In the genomic region with DNA sequence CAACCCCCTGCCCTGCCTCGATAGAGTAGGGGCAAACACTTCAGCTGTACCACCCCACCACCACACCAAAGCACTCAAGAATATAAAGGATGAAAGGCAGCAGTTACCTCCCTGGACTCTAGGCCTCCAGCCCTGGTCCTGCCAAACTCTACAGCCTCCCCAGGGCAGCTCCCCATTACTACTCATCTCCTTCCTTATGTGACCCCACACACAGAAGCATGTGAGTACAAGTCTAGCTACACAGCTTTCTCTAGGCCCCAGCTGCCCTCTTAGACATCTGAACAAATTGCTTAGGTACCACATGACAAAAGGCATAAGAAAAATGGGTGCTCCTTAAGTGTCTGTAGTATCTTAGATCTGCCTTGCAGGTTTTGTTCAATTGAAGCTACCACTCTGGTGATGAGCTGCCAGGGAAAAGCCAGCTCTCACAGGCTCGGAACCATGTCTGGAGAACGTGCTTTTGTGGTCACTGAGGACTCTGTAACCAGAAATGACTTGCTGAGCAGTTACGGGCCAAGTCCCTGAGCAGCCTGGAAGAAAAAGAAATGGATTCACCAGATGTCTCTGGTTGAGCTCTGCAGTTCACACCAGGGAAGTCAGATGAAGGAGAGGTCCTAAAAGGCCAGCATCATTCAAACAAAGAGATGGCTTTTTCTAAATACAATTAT, we compare ENCODE assay signal across 8 cellular contexts. TPM values are rescaled to one million over a fixed set of nuclear protein-coding genes. Genes with fewer than 3 reads are reported as not detected.
DNase-seq lines count a peak whose midpoint lies in the region; ATAC-seq, FAIRE-seq and TF ChIP-seq lines count a peak whose summit lies in the region.

No MANE protein-coding gene starts in this region.

- H3K18ac ChIP-seq in neuronal stem cell (ENCODE audit: low read length): no peak overlapping the region

- no peaks in the 10 kb centered on the region for H3K79me1 ChIP-seq in neuronal stem cell (ENCODE audit: low read depth, low read length)

- H3K4me3 Mint-ChIP-seq in T-helper 17 cell: no peak overlapping the region

- H3K9me3 ChIP-seq in BLaER1 (no peaks in the 10 kb centered on the region), T-helper 17 cell (ENCODE audit: control insufficient read depth, low read length, poor library complexity, severe bottlenecking) (no peaks in the 10 kb centered on the region), fibroblast of lung (ENCODE audit: control insufficient read depth, insufficient read depth, low read depth, low read length) (no peaks in the 10 kb centered on the region), neuronal stem cell (replicated peaks in 1 of 2; ENCODE audit: control insufficient read depth in 2 of 2, insufficient read depth in 1 of 2, low read depth in 1 of 2, low read length in 2 of 2) (no peaks in the 10 kb centered on the region)

- no peak for TF ChIP-seq CTCF in fibroblast of lung (conservative IDR thresholded peaks at IDR 0.05 in 1 of 2, IDR thresholded peaks at IDR 0.05 in 1 of 2; ENCODE audit: low read depth in 1 of 2, low read length in 2 of 2)

- peaks cover 65% of the 10 kb centered on the region for H3K4me1 Mint-ChIP-seq in T-helper 17 cell

- peak overlapping the region; percentile 6 for H2BK15ac ChIP-seq in neuronal stem cell (ENCODE audit: low read length)

- H4K20me1 ChIP-seq in BLaER1 (no peaks in the 10 kb centered on the region), fibroblast of lung (ENCODE audit: control insufficient read depth, extremely low read depth, insufficient read depth, low read length) (no peaks in the 10 kb centered on the region)

- H2AFZ ChIP-seq in fibroblast of lung (ENCODE audit: low read length) (peak overlapping the region; percentile 24), neuronal stem cell (ENCODE audit: low read length) (peak overlapping the region; percentile 79)

- H4K91ac ChIP-seq in neuronal stem cell (ENCODE audit: low read depth, low read length, poor library complexity): no peak overlapping the region

- no peak overlapping the region for H3K14ac ChIP-seq in neuronal stem cell (ENCODE audit: low read length)

- ATAC-seq in T-helper 17 cell (no peak), GM18498 (IDR thresholded peaks at IDR 0.05; ENCODE audit: unreplicated experiment) (no peak), GM21529 (IDR thresholded peaks at IDR 0.05; ENCODE audit: unreplicated experiment) (no peak)

- WGBS in neuronal stem cell (ENCODE audit: extremely low coverage in 2 of 2, insufficient read length in 2 of 2, insufficient replicate concordance in 1 of 2), 2 donors: no CpG with 5 or more reads among the region's 4 CpGs

- H3K4ac ChIP-seq in neuronal stem cell (ENCODE audit: low read length): no peak overlapping the region

- TF ChIP-seq POLR2A in GM12892 (IDR thresholded peaks at IDR 0.05; ENCODE audit: low read depth, low read length): no peak

- H4K8ac ChIP-seq in neuronal stem cell (ENCODE audit: low read depth, low read length): no peak overlapping the region

- H2BK5ac ChIP-seq in neuronal stem cell (ENCODE audit: low read length): no peak overlapping the region

- H3K36me3 ChIP-seq in BLaER1: no peaks in the 10 kb centered on the region
- no peaks in the 10 kb centered on the region for H3K36me3 ChIP-seq in fibroblast of lung (ENCODE audit: control insufficient read depth, insufficient read depth, low read length)
- H3K36me3 ChIP-seq in neuronal stem cell (replicated peaks in 1 of 2; ENCODE audit: control insufficient read depth in 2 of 2, insufficient read depth in 2 of 2, low read length in 2 of 2): no peaks in the 10 kb centered on the region

- H2BK120ac ChIP-seq in neuronal stem cell (ENCODE audit: low read depth, low read length): no peak overlapping the region

- DNase-seq in T-helper 17 cell (no peak), fibroblast of lung (ENCODE audit: low read depth in 2 of 2) (peak; percentile 40 to 69), neuronal stem cell (ENCODE audit: low spot score) (no peak), GM12892 (ENCODE audit: insufficient read length) (no peak)
- DNase-seq in effector CD8-positive, alpha-beta T cell (lab: John Stamatoyannopoulos, UW): no peak

- H3K27ac ChIP-seq in BLaER1 (peak overlapping the region; percentile 88), fibroblast of lung (ENCODE audit: insufficient read depth, low read length) (peak overlapping the region; percentile 79), neuronal stem cell (replicated peaks; ENCODE audit: low read length) (no peak overlapping the region)

- H3K27me3 ChIP-seq in BLaER1 (no peaks in the 10 kb centered on the region), fibroblast of lung (ENCODE audit: control insufficient read depth, insufficient read depth, low read length) (no peaks in the 10 kb centered on the region), neuronal stem cell (ENCODE audit: control insufficient read depth in 3 of 3, insufficient read depth in 3 of 3, low read depth in 1 of 3, low read length in 3 of 3) (no peaks in the 10 kb centered on the region)

- peak overlapping the region; percentile 98 for H3K27ac Mint-ChIP-seq in T-helper 17 cell

- no peaks in the 10 kb centered on the region for H3K36me3 Mint-ChIP-seq in T-helper 17 cell (ENCODE audit: low read depth)

- H3K9ac ChIP-seq in BLaER1: peak overlapping the region; percentile 11; the same call in 1 of the 2 replicates
- peak overlapping the region; percentile 21 for H3K9ac ChIP-seq in fibroblast of lung (ENCODE audit: insufficient read depth, low read length)
- no peak overlapping the region for H3K9ac ChIP-seq in neuronal stem cell (ENCODE audit: low read depth, low read length, poor library complexity)

- H2BK12ac ChIP-seq in neuronal stem cell (ENCODE audit: low read length): no peak overlapping the region

- H3K79me2 ChIP-seq in fibroblast of lung (ENCODE audit: control insufficient read depth, insufficient read depth, low read length): peaks cover 10% of the 10 kb centered on the region

- H3K4me1 ChIP-seq in BLaER1 (peaks cover 61% of the 10 kb centered on the region), fibroblast of lung (ENCODE audit: control insufficient read depth, extremely low read depth, insufficient read depth, low read length) (peaks cover 23% of the 10 kb centered on the region), neuronal stem cell (ENCODE audit: control insufficient read depth in 2 of 2, insufficient read depth in 1 of 2, low read depth in 1 of 2, low read length in 2 of 2) (peaks cover 15 to 18% of the 10 kb centered on the region in 2 donors)

- H3K4me3 ChIP-seq in BLaER1 (no peak overlapping the region), fibroblast of lung (replicated peaks in 1 of 4; ENCODE audit: control extremely low read depth in 1 of 4, insufficient read depth in 1 of 4, low read depth in 3 of 4, low read length in 4 of 4) (no peak overlapping the region), neuronal stem cell (ENCODE audit: low read length in 2 of 2) (no peak overlapping the region)

- H3K27me3 Mint-ChIP-seq in T-helper 17 cell: no peaks in the 10 kb centered on the region

- peak overlapping the region; percentile 86 for H3K4me2 ChIP-seq in BLaER1
- peak overlapping the region; percentile 76 for H3K4me2 ChIP-seq in fibroblast of lung (ENCODE audit: extremely low read depth, insufficient read depth, low read length)
- no peak overlapping the region for H3K4me2 ChIP-seq in neuronal stem cell (ENCODE audit: insufficient read depth, low read length, poor library complexity, severe bottlenecking)

- no peak overlapping the region for H3K23ac ChIP-seq in neuronal stem cell (ENCODE audit: low read depth, low read length, poor library complexity)

- no peak overlapping the region for H2AK5ac ChIP-seq in neuronal stem cell (ENCODE audit: low read depth, low read length)

- no peak for FAIRE-seq in GM12892 (lab: Jason Lieb, UNC)

RNA-seq across cellular contexts. Expression of gene FMNL3, which starts 32.8 kb away (rescaled TPM):
- 10 to 100 TPM; 17.0 to 19.7 TPM for total RNA-seq in T-helper 17 cell
- 17.2 and 22.5 TPM in 2 replicates for total RNA-seq in fibroblast of lung
- 13.6 and 15.0 TPM in 2 replicates for polyA plus RNA-seq in fibroblast of lung
- 11.2 and 12.9 TPM in 2 replicates for polyA plus RNA-seq in fibroblast of lung (2012)
- 44.6 and 47.4 TPM in 2 replicates for polyA minus RNA-seq in fibroblast of lung (ENCODE audit: low replicate concordance)
- polyA plus RNA-seq in neuronal stem cell (2013, experiment 1 of 2): 8.2 TPM
- polyA plus RNA-seq in neuronal stem cell (2013, experiment 2 of 2): 8.1 TPM
- polyA plus RNA-seq in GM12892 (2012; ENCODE audit: missing spikeins): 46.0 TPM

RNA-seq across cellular contexts. Expression of gene PRPF40B, which starts 51.1 kb away (rescaled TPM):
- total RNA-seq in T-helper 17 cell (1 to 10 TPM; 5.6 to 7.1 TPM), fibroblast of lung (9.2 and 11.7 TPM in 2 replicates)
- polyA plus RNA-seq in fibroblast of lung: 6.4 TPM in 2 replicates
- 5.6 and 7.3 TPM in 2 replicates for polyA plus RNA-seq in fibroblast of lung (2012)
- 6.3 and 8.3 TPM in 2 replicates for polyA minus RNA-seq in fibroblast of lung (ENCODE audit: low replicate concordance)
- 20.1 TPM for polyA plus RNA-seq in neuronal stem cell (2013, experiment 1 of 2)
- polyA plus RNA-seq in neuronal stem cell (2013, experiment 2 of 2): 20.2 TPM
- polyA plus RNA-seq in GM12892 (2012; ENCODE audit: missing spikeins): 8.9 TPM

Comparison
In these comparisons a context has a peak if more than half of its experiments do, and no peak if none do; other contexts are left out.
1. DNase-seq: peak in fibroblast of lung (2 of 2); none in T-helper 17 cell (0 of 3), neuronal stem cell (single experiment), effector CD8-positive, alpha-beta T cell (single experiment) and GM12892 (single experiment).